1 cellular context compared by ENCODE assay signal in genomic region chr20:50725722-50726000, GRCh38.
TF ChIP-seq lines count a peak whose summit lies in the region.

No MANE protein-coding gene starts in this region.

TF ChIP-seq in H1, 55 proteins besides CTCF, POLR2A, EP300 and RAD21:
- TF ChIP-seq TCF12 (IDR thresholded peaks at IDR 0.05; ENCODE audit: low read depth, low read length) = no peak
- no peak for TF ChIP-seq CBX8 (IDR thresholded peaks at IDR 0.05; ENCODE audit: borderline replicate concordance, low read depth, low read length)
- no peak for TF ChIP-seq RFX5 (IDR thresholded peaks at IDR 0.05; ENCODE audit: borderline replicate concordance, low read depth, low read length)
